Comparison of ENCODE assay signal across 19 cellular contexts in the genomic region with DNA sequence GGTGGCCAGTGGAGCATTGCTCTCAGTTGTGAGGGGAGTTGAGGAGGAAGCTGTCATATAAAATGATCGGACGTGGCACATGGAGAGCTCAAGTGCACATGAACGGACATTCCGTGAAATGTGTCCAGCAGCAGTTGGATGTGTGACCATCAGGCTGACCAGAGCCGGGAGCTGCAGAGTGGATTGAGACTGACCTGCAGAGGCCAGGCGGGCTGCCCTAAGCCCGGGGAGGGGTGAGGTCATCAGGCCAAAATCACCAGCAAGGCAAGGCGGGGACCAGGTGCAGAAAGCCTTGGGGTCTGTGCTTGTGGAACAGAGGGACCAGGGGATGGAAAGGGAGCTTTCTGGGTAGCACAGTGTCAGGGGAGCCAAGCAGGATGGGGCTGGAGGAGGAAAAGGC.
DNase-seq lines count a peak whose midpoint lies in the region; ATAC-seq lines count a peak whose summit lies in the region.
"Had no signal": no experiment of that assay in that cellular context is flagged by ENCODE, and none has a peak within 500 bp of the region (broad histone marks: within the 10 kb centered on the region; RNA-seq: fewer than 3 reads in every experiment).

No MANE protein-coding gene starts in this region.

- no peak overlapping the region for H2AFZ ChIP-seq in neuronal stem cell (ENCODE audit: low read length)

- H2BK15ac ChIP-seq in neuronal stem cell (ENCODE audit: low read length), result no peak overlapping the region

- H3K9me3 ChIP-seq in neuronal stem cell (replicated peaks in 1 of 2; ENCODE audit: control insufficient read depth in 2 of 2, insufficient read depth in 1 of 2, low read depth in 1 of 2, low read length in 2 of 2), result no peaks in the 10 kb centered on the region
- H3K9me3 ChIP-seq: heart right ventricle, lower lobe of right lung, pancreas had no signal

- POLR2A ChIA-PET in T-cell (lab: Charles Lee), result no interaction called here

- peak overlapping the region; percentile 48 for H2AK5ac ChIP-seq in neuronal stem cell (ENCODE audit: low read depth, low read length)

- no peak overlapping the region for H2BK12ac ChIP-seq in neuronal stem cell (ENCODE audit: low read length)

- H4K91ac ChIP-seq in neuronal stem cell (ENCODE audit: low read depth, low read length, poor library complexity), result no peak overlapping the region

- H3K4me1 Mint-ChIP-seq in activated CD4-positive, alpha-beta T cell treated with anti-CD3 and anti-CD28 coated beads, Interleukin-2, amount 10 ng/mL, durations not matched to agents 24 days and 14 days, result peaks cover 4% of the 10 kb centered on the region
- peaks cover 26 to 43% (median 30%) of the 10 kb centered on the region in 3 donors for H3K4me1 Mint-ChIP-seq in T-cell
- H3K4me1 Mint-ChIP-seq in activated naive CD8-positive, alpha-beta T cell treated with anti-CD3 and anti-CD28 coated beads, Interleukin-2, amount 50 U/mL, for 24 hours, result peaks cover 10% of the 10 kb centered on the region

- peak overlapping the region; percentile 29 for H3K23ac ChIP-seq in neuronal stem cell (ENCODE audit: low read depth, low read length, poor library complexity)

- H3K79me1 ChIP-seq in neuronal stem cell (ENCODE audit: low read depth, low read length), result peaks cover 3% of the 10 kb centered on the region

- intact Hi-C loops in activated CD4-positive, alpha-beta T cell treated with anti-CD3 and anti-CD28 coated beads, Interleukin-2, amount 10 ng/mL, durations not matched to agents 24 days and 14 days (cut with micrococcal nuclease), result no loop called here

- DNase-seq in activated CD4-positive, alpha-beta T cell treated with anti-CD3 and anti-CD28 coated beads, Interleukin-2, amount 10 ng/mL, durations not matched to agents 24 days and 14 days, result no peak
- DNase-seq in activated CD4-positive, alpha-beta T cell treated with anti-CD3 and anti-CD28 coated beads, Interleukin-2, amount 50 U/mL, for 1 hour, result no peak
- DNase-seq in T-cell, result no peak
- DNase-seq in activated naive CD8-positive, alpha-beta T cell treated with anti-CD3 and anti-CD28 coated beads, Interleukin-2, amount 50 U/mL, for 24 hours, result no peak
- no peak for DNase-seq in neuronal stem cell (ENCODE audit: low spot score)
- no peak for DNase-seq in islet precursor cell
- DNase-seq in ecto neural progenitor cell (ENCODE audit: low spot score), result no peak
- DNase-seq in stimulated activated CD4-positive, alpha-beta T cell treated with anti-CD3 and anti-CD28 coated beads, Interleukin-15, amount 100 ng/mL, for 24 hours, result no peak
- DNase-seq: activated CD4-positive, alpha-beta T cell treated with anti-CD3 and anti-CD28 coated beads, Interleukin-2, amount 50 U/mL, for 4 hours; activated effector memory CD4-positive, alpha-beta T cell treated with Interleukin-2 at 50 U/mL for 16 hours; DMS153; GF-D8; heart right ventricle; lower lobe of right lung; NCI-H1105 treated with DMSO at 0.1 percent for 48 hours; NCI-H524; pancreas had no signal

- H3K9ac ChIP-seq in neuronal stem cell (ENCODE audit: low read depth, low read length, poor library complexity), result no peak overlapping the region
- H3K9ac ChIP-seq: BLaER1 had no signal

- H3K4me1 ChIP-seq in neuronal stem cell (ENCODE audit: control insufficient read depth in 2 of 2, insufficient read depth in 1 of 2, low read depth in 1 of 2, low read length in 2 of 2), result peaks cover 2 to 8% of the 10 kb centered on the region in 2 donors
- H3K4me1 ChIP-seq: BLaER1, lower lobe of right lung, pancreas had no signal

- peaks cover under 1 to 9% of the 10 kb centered on the region in 2 donors for H3K36me3 ChIP-seq in neuronal stem cell (replicated peaks in 1 of 2; ENCODE audit: control insufficient read depth in 2 of 2, insufficient read depth in 2 of 2, low read length in 2 of 2)
- H3K36me3 ChIP-seq: pancreas had no signal

- H4K8ac ChIP-seq in neuronal stem cell (ENCODE audit: low read depth, low read length), result no peak overlapping the region

- peak overlapping the region; percentile 71 for H3K27ac Mint-ChIP-seq in activated CD4-positive, alpha-beta T cell treated with anti-CD3 and anti-CD28 coated beads, Interleukin-2, amount 10 ng/mL, durations not matched to agents 24 days and 14 days
- H3K27ac Mint-ChIP-seq in T-cell, result peak overlapping the region; percentile 23 to 54
- peak overlapping the region; percentile 61 for H3K27ac Mint-ChIP-seq in activated naive CD8-positive, alpha-beta T cell treated with anti-CD3 and anti-CD28 coated beads, Interleukin-2, amount 50 U/mL, for 24 hours

- H3K4ac ChIP-seq in neuronal stem cell (ENCODE audit: low read length), result no peak overlapping the region

- no peak overlapping the region for H3K4me2 ChIP-seq in neuronal stem cell (ENCODE audit: insufficient read depth, low read length, poor library complexity, severe bottlenecking)
- H3K4me2 ChIP-seq: BLaER1 had no signal

- WGBS in neuronal stem cell (ENCODE audit: extremely low coverage in 2 of 2, insufficient read length in 2 of 2, insufficient replicate concordance in 1 of 2), 2 donors, result no CpG with 5 or more reads among the region's 8 CpGs

- H3K14ac ChIP-seq in neuronal stem cell (ENCODE audit: low read length), result no peak overlapping the region

- ATAC-seq in T-cell (replicated peaks in 1 of 4), result no peak
- no peak for ATAC-seq in activated naive CD8-positive, alpha-beta T cell treated with anti-CD3 and anti-CD28 coated beads, Interleukin-2, amount 50 U/mL, for 24 hours
- ATAC-seq: heart right ventricle, lower lobe of right lung, pancreas had no signal

- CTCF ChIA-PET in T-cell (lab: Charles Lee), result no interaction called here

- H2BK120ac ChIP-seq in neuronal stem cell (ENCODE audit: low read depth, low read length), result no peak overlapping the region

- no peak overlapping the region for H3K27ac ChIP-seq in neuronal stem cell (replicated peaks; ENCODE audit: low read length)
- H3K27ac ChIP-seq: BLaER1, heart right ventricle, lower lobe of right lung, pancreas, RWPE1 had no signal

- no peak overlapping the region for H2BK5ac ChIP-seq in neuronal stem cell (ENCODE audit: low read length)

- H3K27me3 ChIP-seq in neuronal stem cell (ENCODE audit: control insufficient read depth in 3 of 3, insufficient read depth in 3 of 3, low read depth in 1 of 3, low read length in 3 of 3), result no peaks in the 10 kb centered on the region
- H3K27me3 ChIP-seq: BLaER1, heart right ventricle, pancreas had no signal

- H3K9me3 Mint-ChIP-seq in activated CD4-positive, alpha-beta T cell treated with anti-CD3 and anti-CD28 coated beads, Interleukin-2, amount 10 ng/mL, durations not matched to agents 24 days and 14 days, result no peaks in the 10 kb centered on the region
- no peaks in the 10 kb centered on the region for H3K9me3 Mint-ChIP-seq in T-cell
- no peaks in the 10 kb centered on the region for H3K9me3 Mint-ChIP-seq in activated naive CD8-positive, alpha-beta T cell treated with anti-CD3 and anti-CD28 coated beads, Interleukin-2, amount 50 U/mL, for 24 hours

- H3K36me3 Mint-ChIP-seq in activated CD4-positive, alpha-beta T cell treated with anti-CD3 and anti-CD28 coated beads, Interleukin-2, amount 10 ng/mL, durations not matched to agents 24 days and 14 days (ENCODE audit: low read depth), result peaks cover 73% of the 10 kb centered on the region
- H3K36me3 Mint-ChIP-seq in T-cell, result peaks cover 85% of the 10 kb centered on the region
- peaks cover 59% of the 10 kb centered on the region for H3K36me3 Mint-ChIP-seq in activated naive CD8-positive, alpha-beta T cell treated with anti-CD3 and anti-CD28 coated beads, Interleukin-2, amount 50 U/mL, for 24 hours (ENCODE audit: low read depth)

- H3K4me3 Mint-ChIP-seq in activated CD4-positive, alpha-beta T cell treated with anti-CD3 and anti-CD28 coated beads, Interleukin-2, amount 10 ng/mL, durations not matched to agents 24 days and 14 days, result no peak overlapping the region
- H3K4me3 Mint-ChIP-seq in T-cell, result no peak overlapping the region
- H3K4me3 Mint-ChIP-seq in activated naive CD8-positive, alpha-beta T cell treated with anti-CD3 and anti-CD28 coated beads, Interleukin-2, amount 50 U/mL, for 24 hours, result no peak overlapping the region

- no peaks in the 10 kb centered on the region for H3K27me3 Mint-ChIP-seq in activated CD4-positive, alpha-beta T cell treated with anti-CD3 and anti-CD28 coated beads, Interleukin-2, amount 10 ng/mL, durations not matched to agents 24 days and 14 days
- H3K27me3 Mint-ChIP-seq in T-cell, result no peaks in the 10 kb centered on the region
- no peaks in the 10 kb centered on the region for H3K27me3 Mint-ChIP-seq in activated naive CD8-positive, alpha-beta T cell treated with anti-CD3 and anti-CD28 coated beads, Interleukin-2, amount 50 U/mL, for 24 hours

- H3K4me3 ChIP-seq in neuronal stem cell (ENCODE audit: low read length in 2 of 2), result no peak overlapping the region
- H3K4me3 ChIP-seq: BLaER1, heart right ventricle, lower lobe of right lung, pancreas had no signal

- H3K18ac ChIP-seq in neuronal stem cell (ENCODE audit: low read length), result no peak overlapping the region
